Comparison of ENCODE assay signal across 16 cellular contexts in the genomic region with DNA sequence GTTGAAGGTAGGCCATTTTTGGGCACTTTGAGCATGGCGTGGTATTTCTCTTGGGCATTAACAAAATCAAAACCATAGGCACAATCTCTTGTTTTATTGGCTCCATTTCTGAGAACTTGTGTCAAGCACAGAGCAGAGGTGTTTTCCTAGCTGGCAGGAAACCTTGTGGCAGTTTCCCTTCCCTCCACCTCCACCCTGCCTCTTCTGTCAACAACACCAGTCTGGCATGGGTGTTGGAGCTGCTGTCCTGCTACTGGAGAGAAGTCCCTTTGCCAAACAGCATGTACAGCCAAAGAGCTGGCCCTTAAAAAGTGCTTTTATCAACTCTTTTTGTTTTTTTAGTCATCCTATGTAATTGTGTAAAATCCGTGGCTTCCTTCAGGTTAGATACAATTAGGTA. TPM values are rescaled to one million over a fixed set of nuclear protein-coding genes. Genes with fewer than 3 reads are reported as not detected.
A peak's percentile ranks its signal among the peaks of the same experiment; 100 is the strongest.
DNase-seq lines count a peak whose midpoint lies in the region; ATAC-seq, FAIRE-seq and TF ChIP-seq lines count a peak whose summit lies in the region.
"Had no signal": no experiment of that assay in that cellular context is flagged by ENCODE, and none has a peak within 500 bp of the region (broad histone marks: within the 10 kb centered on the region; RNA-seq: fewer than 3 reads in every experiment).

No MANE protein-coding gene starts in this region.

- POLR2A ChIA-PET in CD4-positive, alpha-beta memory T cell (lab: Charles Lee; ENCODE audit: partially characterized antibody): interaction anchor here (1.2 to 10.6 kb wide), 2 partner anchors 13 kb away, joined by 3 to 81 read pairs; no protein-coding TSS in a partner anchor
- POLR2A ChIA-PET in HepG2 (lab: Yijun Ruan, JAX): no interaction called here

- no peaks in the 10 kb centered on the region for H3K9me3 ChIP-seq in CD4-positive, alpha-beta memory T cell (ENCODE audit: control insufficient read depth in 1 of 2, low read length in 2 of 2)
- H3K9me3 ChIP-seq in HepG2 (ENCODE audit: low read length): no peaks in the 10 kb centered on the region
- H3K9me3 ChIP-seq: esophagus squamous epithelium, transverse colon had no signal

- no peak for TF ChIP-seq POLR2A in HepG2 (IDR thresholded peaks at IDR 0.05; ENCODE audit: insufficient read depth in 1 of 2, low read depth in 2 of 2, low read length in 2 of 2)

- H3K27ac Mint-ChIP-seq in CD4-positive, alpha-beta memory T cell: peak overlapping the region; percentile 55 to 94 (median 87)
- peak overlapping the region; percentile 76 for H3K27ac Mint-ChIP-seq in activated naive CD8-positive, alpha-beta T cell
- H3K27ac Mint-ChIP-seq: H9, progenitor cell of endocrine pancreas had no signal

- intact Hi-C loops in CD4-positive, alpha-beta memory T cell (cut with micrococcal nuclease): no loop called here
- intact Hi-C loops in HepG2 (cut with micrococcal nuclease; ENCODE audit: unreplicated experiment) (no loop called here), sciatic nerve (cut with DNase I) (no loop called here)

- peaks cover 73 to 93% of the 10 kb centered on the region in 2 donors for H3K36me3 Mint-ChIP-seq in CD4-positive, alpha-beta memory T cell
- peaks cover 20% of the 10 kb centered on the region for H3K36me3 Mint-ChIP-seq in activated naive CD8-positive, alpha-beta T cell

- BruUV-seq in HepG2 (replicated peaks; lab: Mats Ljungman, UMichigan): TSS peak; percentile 29

- H3K4me1 Mint-ChIP-seq in CD4-positive, alpha-beta memory T cell: peaks cover 44 to 70% (median 51%) of the 10 kb centered on the region in 4 donors
- H3K4me1 Mint-ChIP-seq in activated naive CD8-positive, alpha-beta T cell (ENCODE audit: low read depth): peaks cover 70% of the 10 kb centered on the region
- H3K4me1 Mint-ChIP-seq: H9 had no signal

- H3K79me2 ChIP-seq in KMS-11 (ENCODE audit: insufficient read depth, low read depth): peaks cover 67% of the 10 kb centered on the region
- peaks cover 16% of the 10 kb centered on the region for H3K79me2 ChIP-seq in HepG2 (ENCODE audit: insufficient read depth, low read length)

- H3K27me3 ChIP-seq in CD4-positive, alpha-beta memory T cell (ENCODE audit: insufficient read depth, low read length): no peaks in the 10 kb centered on the region
- H3K27me3 ChIP-seq in KMS-11 (ENCODE audit: insufficient read depth, low read depth): no peaks in the 10 kb centered on the region
- no peaks in the 10 kb centered on the region for H3K27me3 ChIP-seq in HepG2 (ENCODE audit: control insufficient read depth in 1 of 2, insufficient read depth in 2 of 2, low read length in 2 of 2)
- H3K27me3 ChIP-seq: esophagus squamous epithelium, transverse colon had no signal

- no peak overlapping the region for H3K4me3 ChIP-seq in CD4-positive, alpha-beta memory T cell (ENCODE audit: low read length in 2 of 2)
- H3K4me3 ChIP-seq in KMS-11 (IDR thresholded peaks at IDR 0.05; ENCODE audit: insufficient read depth, low read depth, low read length): no peak overlapping the region
- H3K4me3 ChIP-seq in HepG2 (replicated peaks in 1 of 3; ENCODE audit: insufficient read depth in 1 of 3, low read depth in 2 of 3, low read length in 3 of 3): no peak overlapping the region
- H3K4me3 ChIP-seq: esophagus squamous epithelium, transverse colon had no signal

- H2AFZ ChIP-seq in KMS-11 (ENCODE audit: low read depth) (no peak overlapping the region), HepG2 (ENCODE audit: low read length) (no peak overlapping the region)

- no peaks in the 10 kb centered on the region for H4K20me1 ChIP-seq in KMS-11 (ENCODE audit: insufficient read depth)
- H4K20me1 ChIP-seq in HepG2 (ENCODE audit: insufficient read depth, low read length): peaks cover 9% of the 10 kb centered on the region

- H3K9me3 Mint-ChIP-seq in CD4-positive, alpha-beta memory T cell: no peaks in the 10 kb centered on the region
- no peaks in the 10 kb centered on the region for H3K9me3 Mint-ChIP-seq in activated naive CD8-positive, alpha-beta T cell (ENCODE audit: low read depth)
- H3K9me3 Mint-ChIP-seq: natural killer cell treated with Interleukin-12 subunit alpha and Interleukin-12 subunit beta and Interleukin-15 and Interleukin-18, amount 100 ng/mL, for 72 hours had no signal

- TF ChIP-seq EP300 in HepG2 (IDR thresholded peaks at IDR 0.05; ENCODE audit: low read depth in 2 of 2, low read length in 2 of 2): no peak
- no peak for TF ChIP-seq EP300 in HepG2 (CRISPR knock-in tag; IDR thresholded peaks at IDR 0.05; ENCODE audit: borderline replicate concordance)

- FAIRE-seq in HepG2 (lab: Jason Lieb, UNC): no peak

- TF ChIP-seq RAD21 in HepG2 (CRISPR knock-in tag; IDR thresholded peaks at IDR 0.05): no peak

- DNase-seq in CD4-positive, alpha-beta memory T cell: no peak
- DNase-seq in HepG2 (ENCODE audit: low spot score) (no peak), sciatic nerve (ENCODE audit: low spot score) (no peak)
- DNase-seq: caudate nucleus, DMS 273 treated with DMSO at 0.1 percent for 48 hours, esophagus squamous epithelium, glutamatergic neuron, H9, NCI-H146, transverse colon had no signal

- 100% methylated on average over 2 of the region's 2 CpGs for WGBS in HepG2 (ENCODE audit: low lambda C conversion rate)

- H3K27me3 Mint-ChIP-seq in CD4-positive, alpha-beta memory T cell: no peaks in the 10 kb centered on the region
- H3K27me3 Mint-ChIP-seq in activated naive CD8-positive, alpha-beta T cell: no peaks in the 10 kb centered on the region
- H3K27me3 Mint-ChIP-seq: natural killer cell treated with Interleukin-12 subunit alpha and Interleukin-12 subunit beta and Interleukin-15 and Interleukin-18, amount 100 ng/mL, for 72 hours; progenitor cell of endocrine pancreas had no signal

- in situ Hi-C loops in HepG2 (cut with HindIII; ENCODE audit: extremely low pct_ligation_motif_present, low pct_unique_long_range_greater_than_20kb): no loop called here

- H3K36me3 ChIP-seq in CD4-positive, alpha-beta memory T cell (ENCODE audit: insufficient read depth, low read length): peaks cover 90% of the 10 kb centered on the region
- H3K36me3 ChIP-seq in KMS-11 (ENCODE audit: insufficient read depth) (peaks cover 47% of the 10 kb centered on the region), HepG2 (replicated peaks in 1 of 2; ENCODE audit: control insufficient read depth in 1 of 2, insufficient read depth in 2 of 2, low read length in 2 of 2) (peaks cover 32 to 97% of the 10 kb centered on the region in 2 experiments)

- H3K9ac ChIP-seq in KMS-11: no peak overlapping the region
- no peak overlapping the region for H3K9ac ChIP-seq in HepG2 (ENCODE audit: insufficient read depth, low read depth, low read length)

- H3K4me3 Mint-ChIP-seq in CD4-positive, alpha-beta memory T cell: peak overlapping the region in 4 of 8 donors; percentile 4 to 74 (median 36)
- H3K4me3 Mint-ChIP-seq in activated naive CD8-positive, alpha-beta T cell: no peak overlapping the region
- H3K4me3 Mint-ChIP-seq: H9 had no signal

- peak overlapping the region; percentile 6 for H3K27ac ChIP-seq in CD4-positive, alpha-beta memory T cell (ENCODE audit: low read depth, low read length)
- H3K27ac ChIP-seq in KMS-11: peak overlapping the region; percentile 60
- no peak overlapping the region for H3K27ac ChIP-seq in HepG2 (ENCODE audit: extremely low read length, insufficient read depth, low read length)

- peaks cover 44% of the 10 kb centered on the region for H3K4me1 ChIP-seq in CD4-positive, alpha-beta memory T cell (ENCODE audit: insufficient read depth, low read length)
- H3K4me1 ChIP-seq in KMS-11 (ENCODE audit: low read depth, poor library complexity, severe bottlenecking) (peaks cover 95% of the 10 kb centered on the region), HepG2 (ENCODE audit: insufficient read depth, low read length) (peaks cover 36% of the 10 kb centered on the region)

- ATAC-seq in HepG2 (no peak), GM18861 (IDR thresholded peaks at IDR 0.05; ENCODE audit: unreplicated experiment) (no peak), GM18511 (IDR thresholded peaks at IDR 0.05; ENCODE audit: unreplicated experiment) (no peak), sciatic nerve (no peak)
- ATAC-seq: natural killer cell treated with Interleukin-12 subunit alpha and Interleukin-12 subunit beta and Interleukin-15 and Interleukin-18, amount 100 ng/mL, for 72 hours had no signal

- CTCF ChIA-PET in CD4-positive, alpha-beta memory T cell (lab: Charles Lee; ENCODE audit: partially characterized antibody): interaction anchor here (1.0 to 1.4 kb wide), 2 partner anchors 11 to 97 kb away, joined by 4 to 6 read pairs; no protein-coding TSS in a partner anchor
- CTCF ChIA-PET in HepG2 (lab: Yijun Ruan, JAX; ENCODE audit: low intra/inter-chr PET ratio, low total read pairs): no interaction called here

- TF ChIP-seq CTCF in KMS-11 (conservative IDR thresholded peaks at IDR 0.05; ENCODE audit: low read depth, low read length) (no peak), HepG2 (CRISPR knock-in tag; IDR thresholded peaks at IDR 0.05) (no peak)

- H3K4me2 ChIP-seq in KMS-11 (peak overlapping the region; percentile 86), HepG2 (ENCODE audit: low read depth, low read length) (no peak overlapping the region)

RNA-seq across cellular contexts. Expression of a gene that starts 16.0 kb away (rescaled TPM):
- total RNA-seq in CD4-positive, alpha-beta memory T cell: 100 to 1,000 TPM; 251 to 256 TPM
- polyA plus RNA-seq in CD4-positive, alpha-beta memory T cell: 10 to 100 TPM; 46.5 to 74.3 TPM
- total RNA-seq in HepG2 (2016; rRNA removed; fragmentation: Illumina TruSeq; extraction: Trizol): 210 and 280 TPM in 2 replicates
- total RNA-seq in HepG2 (2016; cell fraction: cytosol; rRNA removed; fragmentation: Illumina TruSeq; extraction: Trizol; ENCODE audit: low read depth): 60.3 and 83.4 TPM in 2 replicates
- total RNA-seq in HepG2 (2016; cell fraction: insoluble cytoplasmic fraction; rRNA removed; fragmentation: Illumina TruSeq; extraction: Trizol): 183 and 291 TPM in 2 replicates
- 133 and 176 TPM in 2 replicates for total RNA-seq in HepG2 (2016; cell fraction: membrane; rRNA removed; fragmentation: Illumina TruSeq; extraction: Trizol)
- total RNA-seq in HepG2 (2016; cell fraction: nucleus; rRNA removed; fragmentation: Illumina TruSeq; extraction: Trizol): 383 and 432 TPM in 2 replicates
- polyA plus RNA-seq in HepG2 (2011; rRNA removed): 627 and 705 TPM in 2 replicates
- 735 and 774 TPM in 2 replicates for polyA plus RNA-seq in HepG2 (2011; cell fraction: cytosol; rRNA removed)
- polyA plus RNA-seq in HepG2 (2011; cell fraction: nucleus; rRNA removed): 313 and 327 TPM in 2 replicates
- polyA plus RNA-seq in HepG2 (2012): 467 and 657 TPM in 2 replicates
- polyA plus RNA-seq in HepG2 (2016; cell fraction: cytosol; fragmentation: Illumina TruSeq; extraction: Trizol; ENCODE audit: low read depth): 69.6 and 84.9 TPM in 2 replicates
- 219 and 228 TPM in 2 replicates for polyA plus RNA-seq in HepG2 (2016; cell fraction: insoluble cytoplasmic fraction; fragmentation: Illumina TruSeq; extraction: Trizol; ENCODE audit: low read depth)
- 106 and 149 TPM in 2 replicates for polyA plus RNA-seq in HepG2 (2016; cell fraction: membrane; fragmentation: Illumina TruSeq; extraction: Trizol; ENCODE audit: low read depth)
- 515 and 526 TPM in 2 replicates for polyA plus RNA-seq in HepG2 (2016; cell fraction: nucleus; fragmentation: Illumina TruSeq; extraction: Trizol; ENCODE audit: insufficient read depth, low read depth)
- polyA minus RNA-seq in HepG2 (2011; rRNA and poly(A)+ RNA removed; ENCODE audit: low replicate concordance): 367 and 928 TPM in 2 replicates
- 438 and 487 TPM in 2 replicates for polyA minus RNA-seq in HepG2 (2011; cell fraction: cytosol; rRNA and poly(A)+ RNA removed)
- 356 and 442 TPM in 2 replicates for polyA minus RNA-seq in HepG2 (2011; cell fraction: nucleus; rRNA and poly(A)+ RNA removed)
- total RNA-seq in sciatic nerve: 251 TPM
